In genomic region chr18:6745504-6746031, GRCh38 we compare ENCODE assay signal across 17 cellular contexts. TPM values are rescaled to one million over a fixed set of nuclear protein-coding genes. Genes with fewer than 3 reads are reported as not detected.
"Had no signal": no experiment of that assay in that cellular context is flagged by ENCODE, and none has a peak within 500 bp of the region (broad histone marks: within the 10 kb centered on the region; RNA-seq: fewer than 3 reads in every experiment).

No MANE protein-coding gene starts in this region.

- H3K27ac ChIP-seq: neural progenitor cell, pancreas, thyroid gland had no signal

- H3K4me2 ChIP-seq: neural progenitor cell had no signal

- DNase-seq: activated CD4-positive, alpha-beta T cell treated with anti-CD3 and anti-CD28 coated beads, Interleukin-2, amount 50 U/mL, for 4 hours; activated CD8-positive, alpha-beta memory T cell treated with anti-CD3 and anti-CD28 coated beads, Interleukin-2, amount 10 ng/mL, durations not matched to agents 7 days and 5 days; activated effector memory CD4-positive, alpha-beta T cell treated with Interleukin-2 at 50 U/mL for 16 hours; activated T-cell treated with anti-CD3 and anti-CD28 coated beads, Interleukin-2, amount 50 U/mL, for 24 hours; amniotic stem cell; cerebellar nuclear complex; dermis blood vessel endothelial cell; left colon; pancreas; T-helper 17 cell; thyroid gland had no signal

- H3K27ac Mint-ChIP-seq: activated CD8-positive, alpha-beta memory T cell treated with anti-CD3 and anti-CD28 coated beads, Interleukin-2, amount 10 ng/mL, durations not matched to agents 7 days and 5 days; activated naive CD4-positive, alpha-beta T cell treated with anti-CD3 and anti-CD28 coated beads, Interleukin-2, amount 50 U/mL, for 72 hours; activated T-cell treated with anti-CD3 and anti-CD28 coated beads, Interleukin-2, amount 50 U/mL, for 24 hours; neural progenitor cell; stimulated activated effector memory CD8-positive, alpha-beta T cell treated with anti-CD3 and anti-CD28 coated beads, Interleukin-12 subunit alpha, Interleukin-12 subunit beta, amount 100 ng/mL, for 72 hours; T-helper 17 cell had no signal

- H2AFZ ChIP-seq: neural progenitor cell had no signal

- ATAC-seq: activated CD4-positive, CD25-positive, alpha-beta regulatory T cell treated with anti-CD3 and anti-CD28 coated beads, Interleukin-2, amount 50 U/mL, for 24 hours; activated CD8-positive, alpha-beta memory T cell treated with anti-CD3 and anti-CD28 coated beads, Interleukin-2, amount 10 ng/mL, durations not matched to agents 7 days and 5 days; activated naive CD4-positive, alpha-beta T cell treated with anti-CD3 and anti-CD28 coated beads, Interleukin-2, amount 50 U/mL, for 72 hours; esophagus mucosa; left colon; pancreas; stimulated activated effector memory CD8-positive, alpha-beta T cell treated with anti-CD3 and anti-CD28 coated beads, Interleukin-12 subunit alpha, Interleukin-12 subunit beta, amount 100 ng/mL, for 72 hours; T-helper 17 cell had no signal

- H3K9ac ChIP-seq: neural progenitor cell had no signal

- H3K9me3 ChIP-seq: pancreas, thyroid gland had no signal

- H3K36me3 Mint-ChIP-seq: activated CD8-positive, alpha-beta memory T cell treated with anti-CD3 and anti-CD28 coated beads, Interleukin-2, amount 10 ng/mL, durations not matched to agents 7 days and 5 days; activated naive CD4-positive, alpha-beta T cell treated with anti-CD3 and anti-CD28 coated beads, Interleukin-2, amount 50 U/mL, for 72 hours; stimulated activated effector memory CD8-positive, alpha-beta T cell treated with anti-CD3 and anti-CD28 coated beads, Interleukin-12 subunit alpha, Interleukin-12 subunit beta, amount 100 ng/mL, for 72 hours had no signal

- H3K36me3 ChIP-seq: neural progenitor cell, pancreas, thyroid gland had no signal

- H3K4me3 Mint-ChIP-seq: activated CD8-positive, alpha-beta memory T cell treated with anti-CD3 and anti-CD28 coated beads, Interleukin-2, amount 10 ng/mL, durations not matched to agents 7 days and 5 days; activated T-cell treated with anti-CD3 and anti-CD28 coated beads, Interleukin-2, amount 50 U/mL, for 24 hours; neural progenitor cell; stimulated activated effector memory CD8-positive, alpha-beta T cell treated with anti-CD3 and anti-CD28 coated beads, Interleukin-12 subunit alpha, Interleukin-12 subunit beta, amount 100 ng/mL, for 72 hours; T-helper 17 cell had no signal

- H3K4me3 ChIP-seq: lung, neural progenitor cell, pancreas, thyroid gland had no signal

- H3K4me1 Mint-ChIP-seq: activated CD8-positive, alpha-beta memory T cell treated with anti-CD3 and anti-CD28 coated beads, Interleukin-2, amount 10 ng/mL, durations not matched to agents 7 days and 5 days; stimulated activated effector memory CD8-positive, alpha-beta T cell treated with anti-CD3 and anti-CD28 coated beads, Interleukin-12 subunit alpha, Interleukin-12 subunit beta, amount 100 ng/mL, for 72 hours; T-helper 17 cell had no signal

- H3K27me3 Mint-ChIP-seq: activated CD8-positive, alpha-beta memory T cell treated with anti-CD3 and anti-CD28 coated beads, Interleukin-2, amount 10 ng/mL, durations not matched to agents 7 days and 5 days; T-helper 17 cell had no signal

- H3K27me3 ChIP-seq: neural progenitor cell, pancreas, thyroid gland had no signal

RNA-seq across cellular contexts. Expression of gene ARHGAP28, which starts 16.1 kb away (rescaled TPM):
- total RNA-seq: activated CD8-positive, alpha-beta memory T cell treated with anti-CD3 and anti-CD28 coated beads, Interleukin-2, amount 10 ng/mL, durations not matched to agents 7 days and 5 days; activated naive CD4-positive, alpha-beta T cell treated with anti-CD3 and anti-CD28 coated beads, Interleukin-2, amount 50 U/mL, for 72 hours; T-helper 17 cell had no signal
